13 cellular contexts compared by ENCODE assay signal in the genomic region with DNA sequence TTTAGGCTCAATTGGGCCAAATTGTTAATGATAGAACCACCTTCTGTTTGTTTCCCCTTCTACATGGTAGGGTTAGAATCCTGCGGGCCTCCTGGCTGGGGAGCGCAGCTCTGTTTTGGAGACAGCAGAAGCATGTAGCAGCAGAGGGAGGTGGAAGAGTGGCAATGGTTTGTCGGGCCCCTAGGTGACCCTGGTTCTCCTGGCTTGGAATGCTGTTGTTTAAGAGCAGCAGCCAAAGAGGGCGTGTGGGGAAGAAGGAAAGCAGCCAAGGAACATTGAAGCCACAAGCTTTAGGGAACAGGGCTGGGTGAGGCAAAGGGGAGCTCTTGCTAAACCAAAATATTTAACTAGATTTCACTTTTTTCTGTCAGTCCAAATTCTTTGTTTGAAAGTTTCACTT.
DNase-seq lines count a peak whose midpoint lies in the region; ATAC-seq and TF ChIP-seq lines count a peak whose summit lies in the region.
"Had no signal": no experiment of that assay in that cellular context is flagged by ENCODE, and none has a peak within 500 bp of the region (broad histone marks: within the 10 kb centered on the region; RNA-seq: fewer than 3 reads in every experiment).

No MANE protein-coding gene starts in this region.

- H3K27ac Mint-ChIP-seq in activated CD4-positive, alpha-beta T cell treated with anti-CD3 and anti-CD28 coated beads for 36 hours = no peak overlapping the region
- H3K27ac Mint-ChIP-seq: CD14-positive monocyte; naive thymus-derived CD8-positive, alpha-beta T cell had no signal

- H3K36me3 ChIP-seq in skeletal muscle tissue (ENCODE audit: control insufficient read depth in 3 of 3, insufficient read depth in 3 of 3, low read length in 3 of 3) = no peaks in the 10 kb centered on the region

- H3K36me3 Mint-ChIP-seq in activated CD4-positive, alpha-beta T cell treated with anti-CD3 and anti-CD28 coated beads for 36 hours (ENCODE audit: low read depth) = no peaks in the 10 kb centered on the region
- H3K36me3 Mint-ChIP-seq: CD14-positive monocyte; naive thymus-derived CD8-positive, alpha-beta T cell had no signal

- DNase-seq in H4 (ENCODE audit: low spot score) (peak; percentile 14), choroid plexus epithelial cell (ENCODE audit: low read depth) (peak; percentile 62), hippocampal formation (lab: John Stamatoyannopoulos, UW) (peak; percentile 17 to 21), NCI-H1417 (lab: John Stamatoyannopoulos, UW) (no peak)
- no peak for DNase-seq in activated CD4-positive, alpha-beta T cell treated with anti-CD3 and anti-CD28 coated beads for 36 hours
- DNase-seq: activated T-cell treated with anti-CD3 and anti-CD28 coated beads, Interleukin-2, amount 50 U/mL, for 48 hours; cerebellar nuclear complex; naive thymus-derived CD8-positive, alpha-beta T cell; NCI-H2029 treated with DMSO at 0.1 percent for 48 hours had no signal

- no peak for ATAC-seq in HG03432 (IDR thresholded peaks at IDR 0.05; ENCODE audit: unreplicated experiment)
- no peak for ATAC-seq in activated CD4-positive, alpha-beta T cell treated with anti-CD3 and anti-CD28 coated beads for 36 hours
- no peak for ATAC-seq in GM21515 (IDR thresholded peaks at IDR 0.05; ENCODE audit: unreplicated experiment)
- ATAC-seq: naive thymus-derived CD8-positive, alpha-beta T cell had no signal

- no peak for TF ChIP-seq CTCF in choroid plexus epithelial cell (conservative IDR thresholded peaks at IDR 0.05; ENCODE audit: low read depth, low read length)

- no peak overlapping the region for H3K9ac ChIP-seq in skeletal muscle tissue (ENCODE audit: low read depth in 1 of 3, low read length in 3 of 3)

- no peak overlapping the region for H3K4me3 ChIP-seq in choroid plexus epithelial cell (ENCODE audit: low read depth, low read length)
- no peak overlapping the region for H3K4me3 ChIP-seq in skeletal muscle tissue (ENCODE audit: low read length in 3 of 3)

- no peaks in the 10 kb centered on the region for H3K9me3 ChIP-seq in skeletal muscle tissue (ENCODE audit: control insufficient read depth in 3 of 3, low read length in 3 of 3)

- H3K27me3 Mint-ChIP-seq in activated CD4-positive, alpha-beta T cell treated with anti-CD3 and anti-CD28 coated beads for 36 hours = peaks cover 5% of the 10 kb centered on the region

- H3K27me3 ChIP-seq in skeletal muscle tissue (ENCODE audit: control insufficient read depth in 3 of 3, insufficient read depth in 3 of 3, low read length in 3 of 3) = no peaks in the 10 kb centered on the region

- no peaks in the 10 kb centered on the region for H3K9me3 Mint-ChIP-seq in activated CD4-positive, alpha-beta T cell treated with anti-CD3 and anti-CD28 coated beads for 36 hours (ENCODE audit: low read depth)

- H3K4me3 Mint-ChIP-seq in activated CD4-positive, alpha-beta T cell treated with anti-CD3 and anti-CD28 coated beads for 36 hours = no peak overlapping the region
- H3K4me3 Mint-ChIP-seq: CD14-positive monocyte; naive thymus-derived CD8-positive, alpha-beta T cell had no signal

- peak overlapping the region; percentile 51 for H3K27ac ChIP-seq in skeletal muscle tissue (ENCODE audit: low read depth, low read length)

- peaks cover 16 to 25% (median 17%) of the 10 kb centered on the region in 3 donors for H3K4me1 ChIP-seq in skeletal muscle tissue (ENCODE audit: control insufficient read depth in 3 of 3, insufficient read depth in 3 of 3, low read length in 3 of 3)

- CTCF ChIA-PET in activated CD4-positive, alpha-beta T cell treated with anti-CD3 and anti-CD28 coated beads for 36 hours (lab: Charles Lee) = no interaction called here

- POLR2A ChIA-PET in activated CD4-positive, alpha-beta T cell treated with anti-CD3 and anti-CD28 coated beads for 36 hours (lab: Charles Lee) = no interaction called here

- H3K4me1 Mint-ChIP-seq in activated CD4-positive, alpha-beta T cell treated with anti-CD3 and anti-CD28 coated beads for 36 hours = no peaks in the 10 kb centered on the region
- H3K4me1 Mint-ChIP-seq: CD14-positive monocyte; naive thymus-derived CD8-positive, alpha-beta T cell had no signal

- intact Hi-C loops in activated CD4-positive, alpha-beta T cell treated with anti-CD3 and anti-CD28 coated beads for 36 hours (cut with DNase I, micrococcal nuclease) = no loop called here

Comparison
In these comparisons a context has a peak if more than half of its experiments do, and no peak if none do; other contexts are left out.
1. DNase-seq: peak in H4 (single experiment), choroid plexus epithelial cell (single experiment) and hippocampal formation (2 of 2); none in activated CD4-positive, alpha-beta T cell treated with anti-CD3 and anti-CD28 coated beads for 36 hours (single experiment) and NCI-H1417 (0 of 3).